ENCODE assay signal across 8 cellular contexts in genomic region chr5:113663879-113664278, GRCh38.
DNase-seq lines count a peak whose midpoint lies in the region; ATAC-seq, FAIRE-seq and TF ChIP-seq lines count a peak whose summit lies in the region.

No MANE protein-coding gene starts in this region.

- H3K27ac ChIP-seq in kidney (ENCODE audit: low read depth in 2 of 2, low read length in 2 of 2), result no peak overlapping the region

- no peaks in the 10 kb centered on the region for H3K36me3 ChIP-seq in kidney (ENCODE audit: control insufficient read depth in 1 of 2, insufficient read depth in 2 of 2, low read length in 2 of 2)

- H3K9me3 ChIP-seq in kidney (ENCODE audit: control insufficient read depth in 1 of 2, low read length in 2 of 2), result peaks cover 0 to under 1% of the 10 kb centered on the region in 2 donors

- in situ Hi-C loops in KBM-7 (cut with MboI; ENCODE audit: low pct_unique_long_range_greater_than_20kb, low sequenced_read_pairs), result no loop called here

- H3K9ac ChIP-seq in kidney (ENCODE audit: low read length in 2 of 2), result no peak overlapping the region

- DNase-seq in AG09309 (ENCODE audit: low read depth) (no peak), KBM-7 (peak; percentile 19), kidney (no peak), Kasumi-1 (lab: John Stamatoyannopoulos, UW) (no peak)
- DNase-seq in activated CD8-positive, alpha-beta memory T cell treated with anti-CD3 and anti-CD28 coated beads, Interleukin-2, amount 50 U/mL, for 4 hours, result peak; percentile 15

- H3K4me3 ChIP-seq in AG09309 (ENCODE audit: control insufficient read depth, low read depth, low read length) (no peak overlapping the region), kidney (ENCODE audit: low read length in 2 of 2) (no peak overlapping the region)

- no peaks in the 10 kb centered on the region for H3K4me1 ChIP-seq in kidney (ENCODE audit: control insufficient read depth in 1 of 2, insufficient read depth in 1 of 2, low read depth in 1 of 2, low read length in 2 of 2)

- intact Hi-C loops in kidney (cut with DNase I), result no loop called here

- peak; percentile 93 for ATAC-seq in GM18511 (IDR thresholded peaks at IDR 0.05; ENCODE audit: unreplicated experiment)
- ATAC-seq in HG02840 (IDR thresholded peaks at IDR 0.05; ENCODE audit: low FRiP score, unreplicated experiment), result no peak
- ATAC-seq in HG03460 (IDR thresholded peaks at IDR 0.05; ENCODE audit: unreplicated experiment), result no peak

- FAIRE-seq in kidney (lab: Jason Lieb, UNC), result no peak

- peak; percentile 29 for TF ChIP-seq CTCF in AG09309 (IDR thresholded peaks at IDR 0.05; ENCODE audit: control insufficient read depth, insufficient read depth, low read depth, low read length, missing control alignments)
- TF ChIP-seq CTCF in kidney (IDR thresholded peaks at IDR 0.05; ENCODE audit: borderline replicate concordance, extremely low read depth, insufficient read depth), result peak; percentile 23

Comparison
In these comparisons a context has a peak if more than half of its experiments do, and no peak if none do; other contexts are left out.
1. DNase-seq: peak in KBM-7 (single experiment) and activated CD8-positive, alpha-beta memory T cell treated with anti-CD3 and anti-CD28 coated beads, Interleukin-2, amount 50 U/mL, for 4 hours (single experiment); none in AG09309 (single experiment), kidney (single experiment) and Kasumi-1 (0 of 2).